In the genomic region with DNA sequence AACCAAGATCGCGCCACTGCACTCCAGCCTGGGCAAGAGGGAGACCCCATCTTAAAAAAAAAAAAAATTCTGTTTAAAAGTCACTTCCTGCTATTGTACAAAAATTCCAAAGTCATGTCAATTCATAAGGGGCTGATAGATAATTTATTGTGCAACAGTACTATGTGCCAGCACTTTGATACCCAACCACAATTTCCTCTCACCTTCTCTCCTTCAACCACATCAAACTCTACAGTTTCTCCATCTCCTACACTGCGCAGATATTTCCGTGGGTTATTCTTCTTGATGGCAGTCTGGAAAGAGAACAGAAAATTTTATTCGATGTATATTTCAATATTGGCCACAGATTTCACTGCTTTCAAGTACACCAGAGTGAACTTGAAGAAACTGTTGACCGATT, we compare ENCODE assay signal across 18 cellular contexts. TPM values are rescaled to one million over a fixed set of nuclear protein-coding genes. Genes with fewer than 3 reads are reported as not detected.
A peak's percentile ranks its signal among the peaks of the same experiment; 100 is the strongest.
DNase-seq lines count a peak whose midpoint lies in the region; ATAC-seq, FAIRE-seq and TF ChIP-seq lines count a peak whose summit lies in the region.
"Had no signal": no experiment of that assay in that cellular context is flagged by ENCODE, and none has a peak within 500 bp of the region (broad histone marks: within the 10 kb centered on the region; RNA-seq: fewer than 3 reads in every experiment).

No MANE protein-coding gene starts in this region.

- TF ChIP-seq EP300 in upper lobe of left lung (IDR thresholded peaks at IDR 0.05) = no peak

- H3K4me3 Mint-ChIP-seq in activated CD8-positive, alpha-beta memory T cell treated with anti-CD3 and anti-CD28 coated beads, Interleukin-2, amount 10 ng/mL, durations not matched to agents 7 days and 5 days = no peak overlapping the region
- peak overlapping the region in 1 of 2 donors; percentile 16 for H3K4me3 Mint-ChIP-seq in effector memory CD8-positive, alpha-beta T cell
- H3K4me3 Mint-ChIP-seq: immature natural killer cell had no signal

- ATAC-seq in activated CD8-positive, alpha-beta memory T cell treated with anti-CD3 and anti-CD28 coated beads, Interleukin-2, amount 10 ng/mL, durations not matched to agents 7 days and 5 days = peak; percentile 26
- ATAC-seq in RWPE2 (ENCODE audit: low read depth) = no peak
- ATAC-seq in effector memory CD8-positive, alpha-beta T cell (replicated peaks) = peak; percentile 88
- peak; percentile 83 for ATAC-seq in stimulated activated naive CD8-positive, alpha-beta T cell treated with anti-CD3 and anti-CD28 coated beads, Interleukin-15, Interleukin-2, amounts not matched to agents 100 U/mL and 50 U/mL, for 24 hours
- no peak for ATAC-seq in upper lobe of left lung (ENCODE audit: low FRiP score in 2 of 2)
- ATAC-seq: A549 had no signal

- no peaks in the 10 kb centered on the region for H3K27me3 Mint-ChIP-seq in activated CD8-positive, alpha-beta memory T cell treated with anti-CD3 and anti-CD28 coated beads, Interleukin-2, amount 10 ng/mL, durations not matched to agents 7 days and 5 days
- H3K27me3 Mint-ChIP-seq in effector memory CD8-positive, alpha-beta T cell = peaks cover 0 to 13% of the 10 kb centered on the region in 2 donors

- no peaks in the 10 kb centered on the region for H3K9me3 ChIP-seq in RWPE2 (ENCODE audit: severe bottlenecking)
- H3K9me3 ChIP-seq in upper lobe of left lung = no peaks in the 10 kb centered on the region
- H3K9me3 ChIP-seq: A549, MG63 had no signal

- CTCF ChIA-PET in activated CD8-positive, alpha-beta memory T cell treated with anti-CD3 and anti-CD28 coated beads, Interleukin-2, amount 10 ng/mL, durations not matched to agents 7 days and 5 days (lab: Charles Lee) = no interaction called here

- TF ChIP-seq CTCF in RWPE2 (IDR thresholded peaks at IDR 0.05; ENCODE audit: poor library complexity, severe bottlenecking) (no peak), upper lobe of left lung (IDR thresholded peaks at IDR 0.05) (no peak)

- WGBS in upper lobe of left lung, 2 donors = 82 to 87% methylated on average over 6 of the region's 6 CpGs

- H3K27ac Mint-ChIP-seq in activated CD8-positive, alpha-beta memory T cell treated with anti-CD3 and anti-CD28 coated beads, Interleukin-2, amount 10 ng/mL, durations not matched to agents 7 days and 5 days = no peak overlapping the region
- no peak overlapping the region for H3K27ac Mint-ChIP-seq in effector memory CD8-positive, alpha-beta T cell
- H3K27ac Mint-ChIP-seq: CD4-positive, CD25-positive, alpha-beta regulatory T cell; immature natural killer cell had no signal

- H3K4me1 Mint-ChIP-seq in activated CD8-positive, alpha-beta memory T cell treated with anti-CD3 and anti-CD28 coated beads, Interleukin-2, amount 10 ng/mL, durations not matched to agents 7 days and 5 days = peaks cover 38% of the 10 kb centered on the region
- peaks cover 14 to 17% of the 10 kb centered on the region in 2 donors for H3K4me1 Mint-ChIP-seq in effector memory CD8-positive, alpha-beta T cell (ENCODE audit: low read depth in 2 of 2)

- no peaks in the 10 kb centered on the region for H3K9me3 Mint-ChIP-seq in activated CD8-positive, alpha-beta memory T cell treated with anti-CD3 and anti-CD28 coated beads, Interleukin-2, amount 10 ng/mL, durations not matched to agents 7 days and 5 days (ENCODE audit: low read depth)
- H3K9me3 Mint-ChIP-seq in effector memory CD8-positive, alpha-beta T cell = no peaks in the 10 kb centered on the region
- H3K9me3 Mint-ChIP-seq: immature natural killer cell, nephron had no signal

- TF ChIP-seq POLR2A in upper lobe of left lung (IDR thresholded peaks at IDR 0.05) = no peak

- H3K4me1 ChIP-seq in RWPE2 (ENCODE audit: insufficient read depth, poor library complexity, severe bottlenecking) = peaks cover 28% of the 10 kb centered on the region
- peaks cover 37 to 45% (median 44%) of the 10 kb centered on the region in 4 donors for H3K4me1 ChIP-seq in upper lobe of left lung

- H3K36me3 ChIP-seq in RWPE2 (ENCODE audit: low read depth) (peaks cover 79% of the 10 kb centered on the region), upper lobe of left lung (peaks cover 20 to 79% (median 30%) of the 10 kb centered on the region in 4 donors)

- peak overlapping the region; percentile 89 for H3K27ac ChIP-seq in RWPE2 (ENCODE audit: poor library complexity, severe bottlenecking)
- no peak overlapping the region for H3K27ac ChIP-seq in upper lobe of left lung

- H3K27me3 ChIP-seq in RWPE2 (ENCODE audit: insufficient read depth, poor library complexity, severe bottlenecking) (no peaks in the 10 kb centered on the region), upper lobe of left lung (no peaks in the 10 kb centered on the region)
- H3K27me3 ChIP-seq: MG63 had no signal

- peaks cover 50% of the 10 kb centered on the region for H3K36me3 Mint-ChIP-seq in activated CD8-positive, alpha-beta memory T cell treated with anti-CD3 and anti-CD28 coated beads, Interleukin-2, amount 10 ng/mL, durations not matched to agents 7 days and 5 days
- H3K36me3 Mint-ChIP-seq in effector memory CD8-positive, alpha-beta T cell (ENCODE audit: insufficient read depth) = peaks cover 32% of the 10 kb centered on the region
- H3K36me3 Mint-ChIP-seq: CD4-positive, CD25-positive, alpha-beta regulatory T cell; immature natural killer cell had no signal

- no peak for DNase-seq in activated CD8-positive, alpha-beta memory T cell treated with anti-CD3 and anti-CD28 coated beads, Interleukin-2, amount 10 ng/mL, durations not matched to agents 7 days and 5 days
- DNase-seq in activated CD8-positive, alpha-beta memory T cell treated with anti-CD3 and anti-CD28 coated beads for 24 hours = no peak
- no peak for DNase-seq in RWPE2 (ENCODE audit: low spot score)
- no peak for DNase-seq in effector memory CD8-positive, alpha-beta T cell
- DNase-seq in stimulated activated naive CD8-positive, alpha-beta T cell treated with anti-CD3 and anti-CD28 coated beads, Interleukin-15, Interleukin-2, amounts not matched to agents 100 U/mL and 50 U/mL, for 24 hours = no peak
- no peak for DNase-seq in RCC 7860 (ENCODE audit: low spot score)
- no peak for DNase-seq in upper lobe of left lung
- DNase-seq in activated gamma-delta T cell (lab: John Stamatoyannopoulos, UW) = no peak
- DNase-seq: activated CD8-positive, alpha-beta memory T cell treated with anti-CD3 and anti-CD28 coated beads, Interleukin-2, amount 50 U/mL, for 4 hours; MG63; NCI-H187; NCI-H446 treated with DMSO at 0.1 percent for 48 hours had no signal

- FAIRE-seq in RCC 7860 (lab: Jason Lieb, UNC) = no peak
- FAIRE-seq: A549, endometrium, H1 had no signal

- H3K4me3 ChIP-seq in RWPE2 (ENCODE audit: severe bottlenecking) (no peak overlapping the region), upper lobe of left lung (no peak overlapping the region)
- H3K4me3 ChIP-seq: A549, MG63 had no signal

RNA-seq across cellular contexts. Expression of gene YBX3, which starts 7.6 kb away (rescaled TPM):
- 100 to 1,000 TPM; 122 to 139 TPM for total RNA-seq in activated CD8-positive, alpha-beta memory T cell treated with anti-CD3 and anti-CD28 coated beads, Interleukin-2, amount 10 ng/mL, durations not matched to agents 7 days and 5 days
- 100 to 1,000 TPM; 216 to 360 (median 287) TPM for total RNA-seq in upper lobe of left lung

RNA-seq across cellular contexts. Expression of gene STYK1, which starts 41.6 kb away (rescaled TPM):
- 10 to 100 TPM in 1 of 2 experiments, 1 to 10 TPM in 1; 8.4 to 16.1 TPM for total RNA-seq in activated CD8-positive, alpha-beta memory T cell treated with anti-CD3 and anti-CD28 coated beads, Interleukin-2, amount 10 ng/mL, durations not matched to agents 7 days and 5 days
- total RNA-seq in upper lobe of left lung = 10 to 100 TPM in 1 of 6 donors, 1 to 10 TPM in 4, under 1 TPM in 1; 0.30 to 21.9 (median 1.1) TPM
- total RNA-seq: CD4-positive, CD25-positive, alpha-beta regulatory T cell had no signal

Comparison
In these comparisons a context has a peak if more than half of its experiments do, and no peak if none do; other contexts are left out.
1. ATAC-seq: peak in activated CD8-positive, alpha-beta memory T cell treated with anti-CD3 and anti-CD28 coated beads, Interleukin-2, amount 10 ng/mL, durations not matched to agents 7 days and 5 days (single experiment), effector memory CD8-positive, alpha-beta T cell (single experiment) and stimulated activated naive CD8-positive, alpha-beta T cell treated with anti-CD3 and anti-CD28 coated beads, Interleukin-15, Interleukin-2, amounts not matched to agents 100 U/mL and 50 U/mL, for 24 hours (single experiment); none in RWPE2 (single experiment) and upper lobe of left lung (0 of 2).